In the genomic region with DNA sequence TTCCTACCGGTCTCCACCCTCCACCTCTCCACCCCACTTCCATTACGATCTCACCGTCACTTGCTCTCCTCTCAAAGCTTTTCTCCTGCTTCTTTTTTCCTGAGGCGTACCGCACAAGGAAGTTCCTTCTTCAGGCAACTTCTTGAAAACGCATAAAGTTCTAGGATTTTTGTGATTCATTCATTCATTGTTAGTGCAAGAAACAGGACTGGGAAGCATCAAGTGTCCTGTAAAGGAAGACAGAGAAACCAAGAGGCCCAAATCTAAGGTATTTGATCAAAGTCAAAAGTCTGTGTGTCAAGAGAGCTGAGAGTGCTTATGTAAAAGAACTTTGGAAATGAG, we compare ENCODE assay signal across 1 cellular context.
TF ChIP-seq lines count a peak whose summit lies in the region.

No MANE protein-coding gene starts in this region.

TF ChIP-seq in H1, 55 proteins besides CTCF, POLR2A, EP300 and RAD21:
- TF ChIP-seq SP4 (IDR thresholded peaks at IDR 0.05; ENCODE audit: low read length) = no peak
- TF ChIP-seq JUND (IDR thresholded peaks at IDR 0.05; ENCODE audit: low read length) = no peak
- TF ChIP-seq NRF1 (IDR thresholded peaks at IDR 0.05; ENCODE audit: low read depth, low read length) = no peak
- TF ChIP-seq, protein P1, sequence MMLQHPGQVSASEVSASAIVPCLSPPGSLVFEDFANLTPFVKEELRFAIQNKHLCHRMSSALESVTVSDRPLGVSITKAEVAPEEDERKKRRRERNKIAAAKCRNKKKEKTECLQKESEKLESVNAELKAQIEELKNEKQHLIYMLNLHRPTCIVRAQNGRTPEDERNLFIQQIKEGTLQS (IDR thresholded peaks at IDR 0.05; ENCODE audit: insufficient read depth, low read depth, low read length) = no peak
- TF ChIP-seq CTBP2 (IDR thresholded peaks at IDR 0.05; ENCODE audit: borderline replicate concordance, insufficient read depth, insufficient read length, low read length) = no peak
- no peak for TF ChIP-seq MAFK (IDR thresholded peaks at IDR 0.05; ENCODE audit: low read depth, low read length)
- no peak for TF ChIP-seq BCL11A (IDR thresholded peaks at IDR 0.05; ENCODE audit: low read depth in 2 of 2, low read length in 2 of 2)
- no peak for TF ChIP-seq POLR2AphosphoS5 (IDR thresholded peaks at IDR 0.05; ENCODE audit: low read depth, low read length)
